ENCODE assay signal across 30 cellular contexts in the genomic region with DNA sequence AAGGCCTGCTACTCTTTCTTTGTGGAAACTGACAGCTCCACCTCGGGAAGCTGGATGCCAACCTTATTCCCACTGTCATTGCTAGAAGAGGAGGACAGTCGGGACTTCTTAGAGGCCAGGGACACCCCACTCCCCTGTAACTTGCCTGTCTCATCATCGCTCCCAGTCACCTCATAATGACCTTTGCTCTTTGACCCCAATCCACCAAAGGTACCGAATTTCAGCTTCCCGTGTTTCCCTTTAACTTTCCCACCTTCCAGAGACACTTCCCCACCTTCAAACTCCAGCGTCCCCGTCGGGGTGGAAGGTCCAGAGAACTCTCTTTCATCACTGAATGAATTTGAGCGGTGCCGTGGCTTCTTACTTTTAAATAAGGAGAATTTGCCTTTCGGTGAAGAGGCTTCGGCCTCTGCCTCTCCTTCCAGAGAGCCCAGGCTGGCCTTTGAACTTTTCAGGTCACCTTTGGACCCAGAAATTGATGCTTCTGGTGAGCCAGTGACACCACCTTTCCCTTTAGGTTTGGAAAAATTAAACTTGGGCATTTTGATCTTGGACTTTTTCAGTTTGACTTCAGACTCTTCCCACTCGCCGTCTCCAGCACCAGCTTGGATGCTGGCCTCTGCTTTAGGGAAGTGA. TPM values are rescaled to one million over a fixed set of nuclear protein-coding genes. Genes with fewer than 3 reads are reported as not detected.
DNase-seq lines count a peak whose midpoint lies in the region; ATAC-seq and TF ChIP-seq lines count a peak whose summit lies in the region.
"Had no signal": no experiment of that assay in that cellular context is flagged by ENCODE, and none has a peak within 500 bp of the region (broad histone marks: within the 10 kb centered on the region; RNA-seq: fewer than 3 reads in every experiment).

No MANE protein-coding gene starts in this region.

- H3K4me2 ChIP-seq in osteoblast (ENCODE audit: insufficient read depth, low read length) (no peak overlapping the region), smooth muscle cell (no peak overlapping the region)
- H3K4me2 ChIP-seq: A549, KMS-11 had no signal

- H2AFZ ChIP-seq in osteoblast (ENCODE audit: low read length) (no peak overlapping the region), smooth muscle cell (ENCODE audit: low read depth) (no peak overlapping the region)

- TF ChIP-seq POLR2A in esophagus muscularis mucosa (IDR thresholded peaks at IDR 0.05; ENCODE audit: low read depth): no peak

- H3K79me2 ChIP-seq in osteoblast (ENCODE audit: insufficient read depth, low read length): peaks cover 63% of the 10 kb centered on the region
- H3K79me2 ChIP-seq in smooth muscle cell (ENCODE audit: low read depth): peaks cover 28% of the 10 kb centered on the region

- TF ChIP-seq EP300 in esophagus muscularis mucosa (IDR thresholded peaks at IDR 0.05): no peak

- DNase-seq in CD4-positive, alpha-beta memory T cell: no peak
- DNase-seq in RWPE1 (ENCODE audit: low spot score) (no peak), esophagus muscularis mucosa (ENCODE audit: extremely low spot score) (no peak), osteoblast (ENCODE audit: insufficient read length, low spot score, missing footprints) (peak; percentile 47), smooth muscle cell (lab: John Stamatoyannopoulos, UW; ENCODE audit: unreplicated experiment) (no peak)
- DNase-seq in activated CD4-positive, alpha-beta T cell treated with anti-CD3 and anti-CD28 coated beads, Interleukin-2, amount 50 U/mL, for 4 hours: no peak
- DNase-seq: activated CD4-positive, alpha-beta T cell treated with anti-CD3 and anti-CD28 coated beads for 4 hours; activated gamma-delta T cell; activated naive CD8-positive, alpha-beta T cell treated with anti-CD3 and anti-CD28 coated beads, Interleukin-2, amount 10 ng/mL, durations not matched to agents 7 days and 5 days; activated T-cell treated with anti-CD3 and anti-CD28 coated beads, Interleukin-2, amount 50 U/mL, for 1 hour; left ventricle myocardium inferior; naive thymus-derived CD4-positive, alpha-beta T cell; NCI-H1417 treated with DMSO at 0.1 percent for 48 hours; NCI-H2081; NCI-H774; ovary; retina; stimulated activated CD4-positive, alpha-beta T cell treated with anti-CD3 and anti-CD28 coated beads, Interleukin-12 subunit alpha, Interleukin-12 subunit beta, amount 100 ng/mL, for 4 hours; stimulated activated CD4-positive, alpha-beta T cell treated with anti-CD3 and anti-CD28 coated beads, Interleukin-4, amount 100 ng/mL, for 1 hour; testis had no signal

- peaks cover 34% of the 10 kb centered on the region for H3F3A ChIP-seq in smooth muscle cell (ENCODE audit: low read depth)

- POLR2A ChIA-PET in CD4-positive, alpha-beta memory T cell (lab: Charles Lee; ENCODE audit: partially characterized antibody): no interaction called here
- POLR2A ChIA-PET in RWPE1 (lab: Yijun Ruan, JAX; ENCODE audit: low non-redundant PET): no interaction called here

- H4K20me1 ChIP-seq in osteoblast (ENCODE audit: insufficient read depth, low read length): peaks cover 66% of the 10 kb centered on the region
- H4K20me1 ChIP-seq in smooth muscle cell (ENCODE audit: low read depth): peaks cover 93% of the 10 kb centered on the region

- H3K36me3 ChIP-seq in CD4-positive, alpha-beta memory T cell (ENCODE audit: insufficient read depth, low read length): peaks cover 73% of the 10 kb centered on the region
- H3K36me3 ChIP-seq in esophagus muscularis mucosa (peaks cover 52 to 85% (median 83%) of the 10 kb centered on the region in 4 donors), osteoblast (ENCODE audit: insufficient read depth, low read length) (peaks cover 64% of the 10 kb centered on the region), smooth muscle cell (ENCODE audit: low read depth) (no peaks in the 10 kb centered on the region)
- H3K36me3 ChIP-seq: ovary had no signal

- no peaks in the 10 kb centered on the region for H3K27me3 Mint-ChIP-seq in CD4-positive, alpha-beta memory T cell
- H3K27me3 Mint-ChIP-seq: activated naive CD8-positive, alpha-beta T cell treated with anti-CD3 and anti-CD28 coated beads, Interleukin-2, amount 10 ng/mL, durations not matched to agents 7 days and 5 days; naive thymus-derived CD4-positive, alpha-beta T cell had no signal

- peaks cover 11% of the 10 kb centered on the region for H3K4me1 ChIP-seq in CD4-positive, alpha-beta memory T cell (ENCODE audit: insufficient read depth, low read length)
- H3K4me1 ChIP-seq in esophagus muscularis mucosa (peaks cover 31 to 80% (median 59%) of the 10 kb centered on the region in 4 donors), osteoblast (ENCODE audit: insufficient read depth, low read length) (no peaks in the 10 kb centered on the region), smooth muscle cell (ENCODE audit: low read depth) (no peaks in the 10 kb centered on the region)
- H3K4me1 ChIP-seq: HAP-1, testis had no signal

- H3K9ac ChIP-seq in smooth muscle cell (ENCODE audit: low read depth): no peak overlapping the region
- H3K9ac ChIP-seq: KMS-11 had no signal

- peak overlapping the region in 4 of 7 donors; percentile 27 to 74 (median 60) for H3K27ac Mint-ChIP-seq in CD4-positive, alpha-beta memory T cell
- H3K27ac Mint-ChIP-seq: activated naive CD8-positive, alpha-beta T cell treated with anti-CD3 and anti-CD28 coated beads, Interleukin-2, amount 10 ng/mL, durations not matched to agents 7 days and 5 days; mesothelial cell of epicardium; T-helper 2 cell treated with Interferon-gamma antibody and Interleukin-4, amounts not matched to agents 5 μg/mL and 100 μg/mL, for 36 hours had no signal

- TF ChIP-seq CTCF in RWPE1 (conservative IDR thresholded peaks at IDR 0.05; ENCODE audit: low read depth) (no peak), esophagus muscularis mucosa (IDR thresholded peaks at IDR 0.05) (no peak), osteoblast (IDR thresholded peaks at IDR 0.05; ENCODE audit: extremely low read depth, low read depth, low read length) (no peak), smooth muscle cell (IDR thresholded peaks at IDR 0.05; ENCODE audit: borderline replicate concordance, insufficient read depth, poor library complexity, severe bottlenecking) (no peak)

- intact Hi-C loops in CD4-positive, alpha-beta memory T cell (cut with micrococcal nuclease): no loop called here
- intact Hi-C loops in esophagus muscularis mucosa (cut with DNase I): no loop called here

- H3K4me1 Mint-ChIP-seq in CD4-positive, alpha-beta memory T cell: peaks cover 12 to 61% (median 28%) of the 10 kb centered on the region in 4 donors
- H3K4me1 Mint-ChIP-seq: activated naive CD8-positive, alpha-beta T cell treated with anti-CD3 and anti-CD28 coated beads, Interleukin-2, amount 10 ng/mL, durations not matched to agents 7 days and 5 days; mesothelial cell of epicardium had no signal

- H3K27ac ChIP-seq in CD4-positive, alpha-beta memory T cell (ENCODE audit: low read depth, low read length): no peak overlapping the region
- H3K27ac ChIP-seq in RWPE1 (peak overlapping the region; percentile 44), esophagus muscularis mucosa (replicated peaks in 1 of 4) (peak overlapping the region; percentile 22 to 46 (median 22)), osteoblast (ENCODE audit: low read depth, low read length) (no peak overlapping the region), smooth muscle cell (ENCODE audit: low read depth) (no peak overlapping the region)
- H3K27ac ChIP-seq: A549, ascending aorta, cardiac muscle cell, KMS-11, left ventricle myocardium inferior, ovary, testis, vagina had no signal

- no peaks in the 10 kb centered on the region for H3K9me3 ChIP-seq in CD4-positive, alpha-beta memory T cell (ENCODE audit: control insufficient read depth in 1 of 2, low read length in 2 of 2)
- H3K9me3 ChIP-seq in esophagus muscularis mucosa (no peaks in the 10 kb centered on the region), osteoblast (ENCODE audit: low read depth, low read length) (no peaks in the 10 kb centered on the region), smooth muscle cell (replicated peaks; ENCODE audit: low read depth) (no peaks in the 10 kb centered on the region)
- H3K9me3 ChIP-seq: A549, ascending aorta, HAP-1, left ventricle myocardium inferior, ovary, testis, vagina had no signal

- ATAC-seq in GM21619 (IDR thresholded peaks at IDR 0.05; ENCODE audit: unreplicated experiment) (no peak), GM18517 (IDR thresholded peaks at IDR 0.05; ENCODE audit: unreplicated experiment) (no peak)
- ATAC-seq: A549; naive thymus-derived CD4-positive, alpha-beta T cell had no signal

- peaks cover 49 to 81% of the 10 kb centered on the region in 2 donors for H3K36me3 Mint-ChIP-seq in CD4-positive, alpha-beta memory T cell

- H3K9me3 Mint-ChIP-seq in CD4-positive, alpha-beta memory T cell: no peaks in the 10 kb centered on the region
- H3K9me3 Mint-ChIP-seq: activated naive CD8-positive, alpha-beta T cell treated with anti-CD3 and anti-CD28 coated beads, Interleukin-2, amount 10 ng/mL, durations not matched to agents 7 days and 5 days; naive thymus-derived CD4-positive, alpha-beta T cell; T-helper 2 cell treated with Interferon-gamma antibody and Interleukin-4, amounts not matched to agents 5 μg/mL and 100 μg/mL, for 36 hours had no signal

- peak overlapping the region in 1 of 8 donors; percentile 1 for H3K4me3 Mint-ChIP-seq in CD4-positive, alpha-beta memory T cell
- H3K4me3 Mint-ChIP-seq: activated naive CD8-positive, alpha-beta T cell treated with anti-CD3 and anti-CD28 coated beads, Interleukin-2, amount 10 ng/mL, durations not matched to agents 7 days and 5 days; mesothelial cell of epicardium; naive thymus-derived CD4-positive, alpha-beta T cell; T-helper 2 cell treated with Interferon-gamma antibody and Interleukin-4, amounts not matched to agents 5 μg/mL and 100 μg/mL, for 36 hours had no signal

- 75% methylated on average over 13 of the region's 14 CpGs for WGBS in esophagus muscularis mucosa
- 96% methylated on average over 14 of the region's 14 CpGs for WGBS in smooth muscle cell (ENCODE audit: low lambda C conversion rate)

- H3K27me3 ChIP-seq in CD4-positive, alpha-beta memory T cell (ENCODE audit: insufficient read depth, low read length): no peaks in the 10 kb centered on the region
- H3K27me3 ChIP-seq in esophagus muscularis mucosa (no peaks in the 10 kb centered on the region), osteoblast (ENCODE audit: insufficient read depth, low read length) (no peaks in the 10 kb centered on the region), smooth muscle cell (ENCODE audit: low read depth) (no peaks in the 10 kb centered on the region)
- H3K27me3 ChIP-seq: ascending aorta, cardiac muscle cell, ovary, testis, vagina had no signal

- no peak overlapping the region for H3K4me3 ChIP-seq in CD4-positive, alpha-beta memory T cell (ENCODE audit: low read length in 2 of 2)
- no peak overlapping the region for H3K4me3 ChIP-seq in esophagus muscularis mucosa
- H3K4me3 ChIP-seq in osteoblast (ENCODE audit: insufficient read depth, low read length): no peak overlapping the region
- H3K4me3 ChIP-seq in smooth muscle cell: no peak overlapping the region
- H3K4me3 ChIP-seq: A549, ascending aorta, cardiac muscle cell, HAP-1, left ventricle myocardium inferior, ovary, testis, vagina had no signal

- CTCF ChIA-PET in CD4-positive, alpha-beta memory T cell (lab: Charles Lee; ENCODE audit: partially characterized antibody): interaction anchor here (1.7 to 1.8 kb wide), 2 partner anchors 26 to 43 kb away, joined by 7 read pairs; no protein-coding TSS in a partner anchor
- CTCF ChIA-PET in RWPE1 (lab: Yijun Ruan, JAX): interaction anchor here (0.6 kb wide), 2 partner anchors 51 to 262 kb away, joined by 3 read pairs; no protein-coding TSS in a partner anchor

RNA-seq across cellular contexts. Expression of gene AHNAK, which starts 29.8 kb away (rescaled TPM):
- total RNA-seq in CD4-positive, alpha-beta memory T cell: 100 to 1,000 TPM; 559 to 573 TPM
- 100 to 1,000 TPM in 1 of 2 donors, 10 to 100 TPM in 1; 23.5 to 186 TPM for polyA plus RNA-seq in CD4-positive, alpha-beta memory T cell
- total RNA-seq in esophagus muscularis mucosa: 1,000 to 10,000 TPM; 1,278 to 2,374 (median 1,866) TPM
- 646 and 720 TPM in 2 replicates for total RNA-seq in osteoblast
- 229 and 240 TPM in 2 replicates for total RNA-seq in smooth muscle cell
- polyA plus RNA-seq in smooth muscle cell: 27.2 and 58.8 TPM in 2 replicates

RNA-seq across cellular contexts. Expression of gene EEF1G, which starts 56.8 kb away (rescaled TPM):
- total RNA-seq in CD4-positive, alpha-beta memory T cell: 1,000 to 10,000 TPM; 1,815 to 1,855 TPM
- polyA plus RNA-seq in CD4-positive, alpha-beta memory T cell: 1,000 to 10,000 TPM; 1,453 to 1,910 TPM
- total RNA-seq in esophagus muscularis mucosa (1,000 to 10,000 TPM; 1,068 to 1,537 (median 1,375) TPM), osteoblast (1,004 and 1,049 TPM in 2 replicates), smooth muscle cell (773 and 864 TPM in 2 replicates)
- polyA plus RNA-seq in smooth muscle cell: 433 and 463 TPM in 2 replicates

Comparison
In these comparisons a context has a peak if more than half of its experiments do, and no peak if none do; other contexts are left out.
1. H3K27ac ChIP-seq: peak in RWPE1 (single experiment) and esophagus muscularis mucosa (4 of 4); none in CD4-positive, alpha-beta memory T cell (single experiment), osteoblast (single experiment) and smooth muscle cell (single experiment).